16 cellular contexts compared by ENCODE assay signal in genomic region chr1:17004466-17005364, GRCh38. TPM values are rescaled to one million over a fixed set of nuclear protein-coding genes. Genes with fewer than 3 reads are reported as not detected.
DNase-seq lines count a peak whose midpoint lies in the region; FAIRE-seq and TF ChIP-seq lines count a peak whose summit lies in the region.
"Had no signal": no experiment of that assay in that cellular context is flagged by ENCODE, and none has a peak within 500 bp of the region (broad histone marks: within the 10 kb centered on the region; RNA-seq: fewer than 3 reads in every experiment).

No MANE protein-coding gene starts in this region.

- H3K4me2 ChIP-seq in mesenchymal stem cell (ENCODE audit: low read length, poor library complexity, severe bottlenecking): no peak overlapping the region
- H3K4me2 ChIP-seq: BLaER1 had no signal

- peak; percentile 33 for TF ChIP-seq CTCF in chondrocyte (IDR thresholded peaks at IDR 0.05)

- peaks cover 34% of the 10 kb centered on the region for H3K79me1 ChIP-seq in mesenchymal stem cell (replicated peaks; ENCODE audit: low read length, poor library complexity, severe bottlenecking)

- H2BK5ac ChIP-seq in mesenchymal stem cell (ENCODE audit: low read depth, low read length, poor library complexity, severe bottlenecking): no peak overlapping the region

- H3K4me1 ChIP-seq in mesenchymal stem cell (ENCODE audit: control insufficient read depth, insufficient read depth, low read depth, low read length): peaks cover 15% of the 10 kb centered on the region

- no peak overlapping the region for H3K14ac ChIP-seq in mesenchymal stem cell (ENCODE audit: low read length in 2 of 2)

- H3K4me3 Mint-ChIP-seq in chondrocyte (ENCODE audit: unreplicated experiment): no peak overlapping the region
- H3K4me3 Mint-ChIP-seq: natural killer cell treated with Interleukin-12 subunit alpha and Interleukin-12 subunit beta and Interleukin-15 and Interleukin-18, amount 100 ng/mL, for 72 hours had no signal

- H3K36me3 ChIP-seq in mesenchymal stem cell (ENCODE audit: control insufficient read depth in 1 of 2, insufficient read depth in 2 of 2, low read depth in 1 of 2, low read length in 2 of 2): peaks cover 37 to 71% of the 10 kb centered on the region in 2 experiments

- peaks cover 18% of the 10 kb centered on the region for H3K36me3 Mint-ChIP-seq in chondrocyte (ENCODE audit: low read depth)
- H3K36me3 Mint-ChIP-seq: natural killer cell treated with Interleukin-12 subunit alpha and Interleukin-12 subunit beta and Interleukin-15 and Interleukin-18, amount 100 ng/mL, for 72 hours had no signal

- H3K9me3 ChIP-seq in mesenchymal stem cell (ENCODE audit: control insufficient read depth, low read length): no peaks in the 10 kb centered on the region
- H3K9me3 ChIP-seq: BLaER1, vagina had no signal

- peaks cover 14% of the 10 kb centered on the region for H3K4me1 Mint-ChIP-seq in chondrocyte (ENCODE audit: low read depth)

- H3K27me3 Mint-ChIP-seq in chondrocyte (ENCODE audit: low read depth): no peaks in the 10 kb centered on the region
- H3K27me3 Mint-ChIP-seq: natural killer cell treated with Interleukin-12 subunit alpha and Interleukin-12 subunit beta and Interleukin-15 and Interleukin-18, amount 100 ng/mL, for 72 hours had no signal

- peak overlapping the region; percentile 45 for H3K27ac Mint-ChIP-seq in chondrocyte (ENCODE audit: unreplicated experiment)
- H3K27ac Mint-ChIP-seq: natural killer cell treated with Interleukin-12 subunit alpha and Interleukin-12 subunit beta and Interleukin-15 and Interleukin-18, amount 100 ng/mL, for 72 hours had no signal

- no peaks in the 10 kb centered on the region for H3K27me3 ChIP-seq in mesenchymal stem cell (ENCODE audit: control insufficient read depth in 1 of 2, insufficient read depth in 1 of 2, low read length in 2 of 2)
- H3K27me3 ChIP-seq: BLaER1, dorsolateral prefrontal cortex, vagina had no signal

- no peak overlapping the region for H3K4ac ChIP-seq in mesenchymal stem cell (ENCODE audit: low read depth in 1 of 2, low read length in 2 of 2)

- H3K18ac ChIP-seq in mesenchymal stem cell (ENCODE audit: low read depth in 1 of 2, low read length in 2 of 2): no peak overlapping the region

- H3K9ac ChIP-seq in mesenchymal stem cell (ENCODE audit: low read length): peak overlapping the region; percentile 53
- H3K9ac ChIP-seq: BLaER1 had no signal

- H2BK15ac ChIP-seq in mesenchymal stem cell (ENCODE audit: low read depth, poor library complexity, severe bottlenecking): no peak overlapping the region

- H3K27ac ChIP-seq in mesenchymal stem cell (ENCODE audit: low read length, poor library complexity, severe bottlenecking): no peak overlapping the region
- H3K27ac ChIP-seq: BLaER1, vagina had no signal

- H2AFZ ChIP-seq in mesenchymal stem cell (ENCODE audit: low read depth, low read length): no peak overlapping the region

- H3K9me3 Mint-ChIP-seq in chondrocyte (ENCODE audit: low read depth): no peaks in the 10 kb centered on the region
- H3K9me3 Mint-ChIP-seq: natural killer cell treated with Interleukin-12 subunit alpha and Interleukin-12 subunit beta and Interleukin-15 and Interleukin-18, amount 100 ng/mL, for 72 hours had no signal

- no peak for FAIRE-seq in HTR-8/SVneo (lab: Jason Lieb, UNC)

- DNase-seq in AG20443 (ENCODE audit: low spot score) (peak; percentile 11), HuH-7.5 (ENCODE audit: low spot score) (peak; percentile 6), chondrocyte (ENCODE audit: low spot score) (no peak), mesenchymal stem cell (no peak), GM19238 (ENCODE audit: insufficient read length, low spot score) (no peak), RKO (ENCODE audit: low spot score) (no peak), HTR-8/SVneo (ENCODE audit: insufficient read length, low spot score) (no peak)
- no peak for DNase-seq in activated CD8-positive, alpha-beta memory T cell treated with anti-CD3 and anti-CD28 coated beads for 24 hours
- DNase-seq: DMS153, dorsolateral prefrontal cortex, NCI-H2081 treated with DMSO at 0.1 percent for 48 hours, RPMI8226 had no signal

- H4K8ac ChIP-seq in mesenchymal stem cell (ENCODE audit: low read length): no peak overlapping the region

- no peak overlapping the region for H3K23ac ChIP-seq in mesenchymal stem cell (ENCODE audit: low read length in 2 of 2)

- H2BK12ac ChIP-seq in mesenchymal stem cell (ENCODE audit: low read length in 2 of 2): no peak overlapping the region

- H2AK5ac ChIP-seq in mesenchymal stem cell (ENCODE audit: low read length, severe bottlenecking): no peak overlapping the region

- H3K4me3 ChIP-seq in mesenchymal stem cell (ENCODE audit: insufficient read depth in 1 of 2, low read depth in 1 of 2, low read length in 2 of 2): no peak overlapping the region
- H3K4me3 ChIP-seq: BLaER1, dorsolateral prefrontal cortex, vagina had no signal

- WGBS in mesenchymal stem cell: 95% methylated on average over 21 of the region's 24 CpGs

- no peak overlapping the region for H4K91ac ChIP-seq in mesenchymal stem cell (ENCODE audit: low read length)

- no peak overlapping the region for H2BK120ac ChIP-seq in mesenchymal stem cell (ENCODE audit: low read depth, low read length)

RNA-seq across cellular contexts. Expression of gene ATP13A2, which starts 7.0 kb away (rescaled TPM):
- 52.1 to 60.8 TPM (median 54.4 TPM) in 3 replicates for total RNA-seq in chondrocyte
- 27.8 TPM for polyA plus RNA-seq in mesenchymal stem cell (2013, experiment 1 of 2)
- polyA plus RNA-seq in mesenchymal stem cell (2013, experiment 2 of 2): 27.3 TPM

RNA-seq across cellular contexts. Expression of gene MFAP2, which starts 24.3 kb away (rescaled TPM):
- total RNA-seq in chondrocyte: 260 to 285 TPM (median 269 TPM) in 3 replicates
- polyA plus RNA-seq in mesenchymal stem cell (2013, experiment 1 of 2): 167 TPM
- polyA plus RNA-seq in mesenchymal stem cell (2013, experiment 2 of 2): 167 TPM
- total RNA-seq: natural killer cell treated with Interleukin-12 subunit alpha and Interleukin-12 subunit beta and Interleukin-15 and Interleukin-18, amount 100 ng/mL, for 72 hours; T-helper 1 cell treated with Interleukin-12 subunit alpha and Interleukin-12 subunit beta and Interleukin-4 antibody, amounts not matched to agents 30 ng/mL and 1 ng/mL, for 36 hours had no signal

RNA-seq across cellular contexts. Expression of gene SDHB, which starts 49.1 kb away (rescaled TPM):
- 54.7 to 70.1 TPM (median 57.7 TPM) in 3 replicates for total RNA-seq in chondrocyte
- 106 TPM for polyA plus RNA-seq in mesenchymal stem cell (2013, experiment 1 of 2)
- 107 TPM for polyA plus RNA-seq in mesenchymal stem cell (2013, experiment 2 of 2)

Comparison
In these comparisons a context has a peak if more than half of its experiments do, and no peak if none do; other contexts are left out.
1. DNase-seq: peak in AG20443 (single experiment) and HuH-7.5 (single experiment); none in chondrocyte (single experiment), mesenchymal stem cell (single experiment), GM19238 (single experiment), RKO (single experiment), HTR-8/SVneo (single experiment) and activated CD8-positive, alpha-beta memory T cell treated with anti-CD3 and anti-CD28 coated beads for 24 hours (single experiment).